Comparison of ENCODE assay signal across 1 cellular context in the genomic region with DNA sequence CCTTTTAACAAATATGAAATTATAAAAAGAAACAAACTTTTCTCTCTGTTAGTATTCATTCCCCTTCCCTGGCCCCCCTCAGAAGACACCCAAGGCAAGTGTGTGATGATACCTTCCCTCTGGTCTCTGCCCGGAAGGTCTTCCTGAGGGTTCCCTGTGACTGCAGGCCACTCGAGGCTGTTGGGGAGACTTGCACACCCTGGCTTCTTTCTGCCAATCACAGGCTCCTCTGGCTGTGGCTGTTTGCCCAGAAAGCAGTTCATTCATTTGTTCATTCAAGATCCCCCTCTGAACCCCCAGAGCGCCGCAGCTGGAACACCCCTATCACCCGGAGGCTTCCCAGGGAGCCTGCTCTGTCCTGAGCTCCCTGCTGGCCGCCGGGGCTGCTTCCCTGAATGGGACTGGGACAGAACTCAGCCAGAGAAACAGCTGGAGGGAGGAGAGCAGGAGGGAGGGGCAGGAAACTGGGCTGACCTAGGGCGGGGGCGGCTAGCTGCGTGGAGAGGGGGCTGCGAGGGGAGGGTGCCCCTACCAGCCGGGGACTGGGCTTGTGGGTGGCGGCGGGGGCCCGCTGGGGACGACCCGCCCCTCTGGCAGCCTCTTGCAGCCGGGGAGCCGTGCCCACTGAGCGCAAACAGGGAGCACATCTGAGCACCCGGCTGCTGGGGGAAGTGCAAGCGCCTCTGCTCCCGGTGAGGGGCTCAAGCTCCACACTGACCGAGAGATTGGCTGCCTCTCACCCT.
TF ChIP-seq lines count a peak whose summit lies in the region.

A gene with protein sequence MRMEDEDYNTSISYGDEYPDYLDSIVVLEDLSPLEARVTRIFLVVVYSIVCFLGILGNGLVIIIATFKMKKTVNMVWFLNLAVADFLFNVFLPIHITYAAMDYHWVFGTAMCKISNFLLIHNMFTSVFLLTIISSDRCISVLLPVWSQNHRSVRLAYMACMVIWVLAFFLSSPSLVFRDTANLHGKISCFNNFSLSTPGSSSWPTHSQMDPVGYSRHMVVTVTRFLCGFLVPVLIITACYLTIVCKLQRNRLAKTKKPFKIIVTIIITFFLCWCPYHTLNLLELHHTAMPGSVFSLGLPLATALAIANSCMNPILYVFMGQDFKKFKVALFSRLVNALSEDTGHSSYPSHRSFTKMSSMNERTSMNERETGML (minus strand): TSS at position 397 of the 743 bp plus-strand sequence. CDS start 45,720 bp downstream, outside the sequence.

TF ChIP-seq in K562, 482 proteins besides CTCF, POLR2A, EP300 and RAD21:
- TF ChIP-seq, protein P1, sequence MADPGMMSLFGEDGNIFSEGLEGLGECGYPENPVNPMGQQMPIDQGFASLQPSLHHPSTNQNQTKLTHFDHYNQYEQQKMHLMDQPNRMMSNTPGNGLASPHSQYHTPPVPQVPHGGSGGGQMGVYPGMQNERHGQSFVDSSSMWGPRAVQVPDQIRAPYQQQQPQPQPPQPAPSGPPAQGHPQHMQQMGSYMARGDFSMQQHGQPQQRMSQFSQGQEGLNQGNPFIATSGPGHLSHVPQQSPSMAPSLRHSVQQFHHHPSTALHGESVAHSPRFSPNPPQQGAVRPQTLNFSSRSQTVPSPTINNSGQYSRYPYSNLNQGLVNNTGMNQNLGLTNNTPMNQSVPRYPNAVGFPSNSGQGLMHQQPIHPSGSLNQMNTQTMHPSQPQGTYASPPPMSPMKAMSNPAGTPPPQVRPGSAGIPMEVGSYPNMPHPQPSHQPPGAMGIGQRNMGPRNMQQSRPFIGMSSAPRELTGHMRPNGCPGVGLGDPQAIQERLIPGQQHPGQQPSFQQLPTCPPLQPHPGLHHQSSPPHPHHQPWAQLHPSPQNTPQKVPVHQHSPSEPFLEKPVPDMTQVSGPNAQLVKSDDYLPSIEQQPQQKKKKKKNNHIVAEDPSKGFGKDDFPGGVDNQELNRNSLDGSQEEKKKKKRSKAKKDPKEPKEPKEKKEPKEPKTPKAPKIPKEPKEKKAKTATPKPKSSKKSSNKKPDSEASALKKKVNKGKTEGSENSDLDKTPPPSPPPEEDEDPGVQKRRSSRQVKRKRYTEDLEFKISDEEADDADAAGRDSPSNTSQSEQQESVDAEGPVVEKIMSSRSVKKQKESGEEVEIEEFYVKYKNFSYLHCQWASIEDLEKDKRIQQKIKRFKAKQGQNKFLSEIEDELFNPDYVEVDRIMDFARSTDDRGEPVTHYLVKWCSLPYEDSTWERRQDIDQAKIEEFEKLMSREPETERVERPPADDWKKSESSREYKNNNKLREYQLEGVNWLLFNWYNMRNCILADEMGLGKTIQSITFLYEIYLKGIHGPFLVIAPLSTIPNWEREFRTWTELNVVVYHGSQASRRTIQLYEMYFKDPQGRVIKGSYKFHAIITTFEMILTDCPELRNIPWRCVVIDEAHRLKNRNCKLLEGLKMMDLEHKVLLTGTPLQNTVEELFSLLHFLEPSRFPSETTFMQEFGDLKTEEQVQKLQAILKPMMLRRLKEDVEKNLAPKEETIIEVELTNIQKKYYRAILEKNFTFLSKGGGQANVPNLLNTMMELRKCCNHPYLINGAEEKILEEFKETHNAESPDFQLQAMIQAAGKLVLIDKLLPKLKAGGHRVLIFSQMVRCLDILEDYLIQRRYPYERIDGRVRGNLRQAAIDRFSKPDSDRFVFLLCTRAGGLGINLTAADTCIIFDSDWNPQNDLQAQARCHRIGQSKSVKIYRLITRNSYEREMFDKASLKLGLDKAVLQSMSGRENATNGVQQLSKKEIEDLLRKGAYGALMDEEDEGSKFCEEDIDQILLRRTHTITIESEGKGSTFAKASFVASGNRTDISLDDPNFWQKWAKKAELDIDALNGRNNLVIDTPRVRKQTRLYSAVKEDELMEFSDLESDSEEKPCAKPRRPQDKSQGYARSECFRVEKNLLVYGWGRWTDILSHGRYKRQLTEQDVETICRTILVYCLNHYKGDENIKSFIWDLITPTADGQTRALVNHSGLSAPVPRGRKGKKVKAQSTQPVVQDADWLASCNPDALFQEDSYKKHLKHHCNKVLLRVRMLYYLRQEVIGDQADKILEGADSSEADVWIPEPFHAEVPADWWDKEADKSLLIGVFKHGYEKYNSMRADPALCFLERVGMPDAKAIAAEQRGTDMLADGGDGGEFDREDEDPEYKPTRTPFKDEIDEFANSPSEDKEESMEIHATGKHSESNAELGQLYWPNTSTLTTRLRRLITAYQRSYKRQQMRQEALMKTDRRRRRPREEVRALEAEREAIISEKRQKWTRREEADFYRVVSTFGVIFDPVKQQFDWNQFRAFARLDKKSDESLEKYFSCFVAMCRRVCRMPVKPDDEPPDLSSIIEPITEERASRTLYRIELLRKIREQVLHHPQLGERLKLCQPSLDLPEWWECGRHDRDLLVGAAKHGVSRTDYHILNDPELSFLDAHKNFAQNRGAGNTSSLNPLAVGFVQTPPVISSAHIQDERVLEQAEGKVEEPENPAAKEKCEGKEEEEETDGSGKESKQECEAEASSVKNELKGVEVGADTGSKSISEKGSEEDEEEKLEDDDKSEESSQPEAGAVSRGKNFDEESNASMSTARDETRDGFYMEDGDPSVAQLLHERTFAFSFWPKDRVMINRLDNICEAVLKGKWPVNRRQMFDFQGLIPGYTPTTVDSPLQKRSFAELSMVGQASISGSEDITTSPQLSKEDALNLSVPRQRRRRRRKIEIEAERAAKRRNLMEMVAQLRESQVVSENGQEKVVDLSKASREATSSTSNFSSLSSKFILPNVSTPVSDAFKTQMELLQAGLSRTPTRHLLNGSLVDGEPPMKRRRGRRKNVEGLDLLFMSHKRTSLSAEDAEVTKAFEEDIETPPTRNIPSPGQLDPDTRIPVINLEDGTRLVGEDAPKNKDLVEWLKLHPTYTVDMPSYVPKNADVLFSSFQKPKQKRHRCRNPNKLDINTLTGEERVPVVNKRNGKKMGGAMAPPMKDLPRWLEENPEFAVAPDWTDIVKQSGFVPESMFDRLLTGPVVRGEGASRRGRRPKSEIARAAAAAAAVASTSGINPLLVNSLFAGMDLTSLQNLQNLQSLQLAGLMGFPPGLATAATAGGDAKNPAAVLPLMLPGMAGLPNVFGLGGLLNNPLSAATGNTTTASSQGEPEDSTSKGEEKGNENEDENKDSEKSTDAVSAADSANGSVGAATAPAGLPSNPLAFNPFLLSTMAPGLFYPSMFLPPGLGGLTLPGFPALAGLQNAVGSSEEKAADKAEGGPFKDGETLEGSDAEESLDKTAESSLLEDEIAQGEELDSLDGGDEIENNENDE (IDR thresholded peaks at IDR 0.05; ENCODE audit: low read depth, low read length): no peak
- TF ChIP-seq, protein P2, sequence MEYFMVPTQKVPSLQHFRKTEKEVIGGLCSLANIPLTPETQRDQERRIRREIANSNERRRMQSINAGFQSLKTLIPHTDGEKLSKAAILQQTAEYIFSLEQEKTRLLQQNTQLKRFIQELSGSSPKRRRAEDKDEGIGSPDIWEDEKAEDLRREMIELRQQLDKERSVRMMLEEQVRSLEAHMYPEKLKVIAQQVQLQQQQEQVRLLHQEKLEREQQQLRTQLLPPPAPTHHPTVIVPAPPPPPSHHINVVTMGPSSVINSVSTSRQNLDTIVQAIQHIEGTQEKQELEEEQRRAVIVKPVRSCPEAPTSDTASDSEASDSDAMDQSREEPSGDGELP (CRISPR knock-in tag; IDR thresholded peaks at IDR 0.05; ENCODE audit: borderline replicate concordance): peak; percentile 52; the same call in 1 of the 2 replicates
- peak; percentile 48; the same call in 1 of the 2 replicates for TF ChIP-seq ZBTB7A (IDR thresholded peaks at IDR 0.05; ENCODE audit: borderline replicate concordance, control insufficient read depth, low read depth, low read length)
- peak; percentile 74 for TF ChIP-seq EGR1 (conservative IDR thresholded peaks at IDR 0.05)
- peak; percentile 60 for TF ChIP-seq DACH1 (IDR thresholded peaks at IDR 0.05; ENCODE audit: partially characterized antibody)
TF ChIP-seq in K562: peak in this region for 4.
